Comparison of ENCODE assay signal across 28 cellular contexts in genomic region chr9:21519855-21520434, GRCh38. TPM values are rescaled to one million over a fixed set of nuclear protein-coding genes. Genes with fewer than 3 reads are reported as not detected.
"Had no signal": no experiment of that assay in that cellular context is flagged by ENCODE, and none has a peak within 500 bp of the region (broad histone marks: within the 10 kb centered on the region; RNA-seq: fewer than 3 reads in every experiment).

No MANE protein-coding gene starts in this region.

- H3K36me3 ChIP-seq: adrenal gland, SJSA1 had no signal

- H3K4me3 Mint-ChIP-seq: activated CD4-positive, alpha-beta T cell treated with anti-CD3 and anti-CD28 coated beads, Interleukin-2, amount 10 ng/mL, durations not matched to agents 24 days and 14 days; activated CD8-positive, alpha-beta T cell treated with anti-CD3 and anti-CD28 coated beads for 36 hours; activated T-cell treated with anti-CD3 and anti-CD28 coated beads, Interleukin-2, amount 50 U/mL, for 72 hours; activated T-helper 17 cell treated with anti-CD3 and anti-CD28 coated beads, Interleukin-2, amount 50 U/mL, for 72 hours; T-helper 1 cell treated with Interleukin-12 subunit alpha and Interleukin-12 subunit beta and Interleukin-4 antibody, amounts not matched to agents 30 μg/mL and 1 μg/mL, for 36 hours; T-helper 2 cell treated with Interferon-gamma antibody and Interleukin-4, amounts not matched to agents 5 μg/mL and 100 μg/mL, for 36 hours had no signal

- H3K4me3 ChIP-seq: adrenal gland, body of pancreas, PC-9, SJSA1 had no signal

- H3K9me3 Mint-ChIP-seq: activated CD4-positive, alpha-beta T cell treated with anti-CD3 and anti-CD28 coated beads, Interleukin-2, amount 10 ng/mL, durations not matched to agents 24 days and 14 days; activated T-helper 17 cell treated with anti-CD3 and anti-CD28 coated beads, Interleukin-2, amount 50 U/mL, for 72 hours; T-helper 1 cell treated with Interleukin-12 subunit alpha and Interleukin-12 subunit beta and Interleukin-4 antibody, amounts not matched to agents 30 μg/mL and 1 μg/mL, for 36 hours; T-helper 2 cell treated with Interferon-gamma antibody and Interleukin-4, amounts not matched to agents 5 μg/mL and 100 μg/mL, for 36 hours had no signal

- H3K4me1 ChIP-seq: adrenal gland, body of pancreas, SJSA1 had no signal

- DNase-seq: activated CD4-positive, alpha-beta T cell treated with anti-CD3 and anti-CD28 coated beads, Interleukin-2, amount 10 ng/mL, durations not matched to agents 24 days and 14 days; activated CD4-positive, alpha-beta T cell treated with anti-CD3 and anti-CD28 coated beads, Interleukin-2, amount 50 U/mL, for 4 hours; activated CD8-positive, alpha-beta T cell treated with anti-CD3 and anti-CD28 coated beads for 36 hours; activated effector memory CD4-positive, alpha-beta T cell treated with anti-CD3 and anti-CD28 coated beads, Interleukin-2, amount 50 U/mL, for 16 hours; activated naive CD4-positive, alpha-beta T cell; activated T-cell treated with anti-CD3 and anti-CD28 coated beads, Interleukin-2, amount 50 U/mL, for 1 hour; activated T-cell treated with anti-CD3 and anti-CD28 coated beads, Interleukin-2, amount 50 U/mL, for 72 hours; adrenal gland; body of pancreas; caudate nucleus; cerebellar nuclear complex; NCI-H1105; NCI-H1436; NCI-H1694 treated with DMSO at 0.1 percent for 48 hours; NCI-H2029; NCI-H510A; NCI-H526; NCI-H748 treated with DMSO at 0.1 percent for 48 hours; NK-92 treated with Interleukin-12 subunit alpha and Interleukin-12 subunit beta, amount 100 ng/mL, for 24 hours; PC-9; SHP77 treated with DMSO at 0.1 percent for 48 hours; SK-N-SH had no signal

- H3K4me1 Mint-ChIP-seq: activated CD4-positive, alpha-beta T cell treated with anti-CD3 and anti-CD28 coated beads, Interleukin-2, amount 10 ng/mL, durations not matched to agents 24 days and 14 days; activated T-helper 17 cell treated with anti-CD3 and anti-CD28 coated beads, Interleukin-2, amount 50 U/mL, for 72 hours had no signal

- H3K27me3 ChIP-seq: adrenal gland, body of pancreas, SJSA1 had no signal

- H3K9me3 ChIP-seq: adrenal gland, body of pancreas, SJSA1, SK-N-SH had no signal

- H3K27ac Mint-ChIP-seq: activated CD4-positive, alpha-beta T cell treated with anti-CD3 and anti-CD28 coated beads, Interleukin-2, amount 10 ng/mL, durations not matched to agents 24 days and 14 days; activated CD8-positive, alpha-beta T cell treated with anti-CD3 and anti-CD28 coated beads for 36 hours; activated T-cell treated with anti-CD3 and anti-CD28 coated beads, Interleukin-2, amount 50 U/mL, for 72 hours; activated T-helper 17 cell treated with anti-CD3 and anti-CD28 coated beads, Interleukin-2, amount 50 U/mL, for 72 hours; T-helper 1 cell treated with Interleukin-12 subunit alpha and Interleukin-12 subunit beta and Interleukin-4 antibody, amounts not matched to agents 30 μg/mL and 1 μg/mL, for 36 hours; T-helper 2 cell treated with Interferon-gamma antibody and Interleukin-4, amounts not matched to agents 5 μg/mL and 100 μg/mL, for 36 hours had no signal

- H3K27ac ChIP-seq: adrenal gland, body of pancreas, PC-9, SJSA1 had no signal

- H3K27me3 Mint-ChIP-seq: activated CD8-positive, alpha-beta T cell treated with anti-CD3 and anti-CD28 coated beads for 36 hours had no signal

RNA-seq across cellular contexts. Expression of gene IFNE, which starts 37.8 kb away (rescaled TPM):
- total RNA-seq: activated CD4-positive, alpha-beta T cell treated with anti-CD3 and anti-CD28 coated beads, Interleukin-2, amount 10 ng/mL, durations not matched to agents 24 days and 14 days; activated CD8-positive, alpha-beta memory T cell treated with anti-CD3 and anti-CD28 coated beads for 36 hours; activated CD8-positive, alpha-beta T cell treated with anti-CD3 and anti-CD28 coated beads for 36 hours; activated naive CD4-positive, alpha-beta T cell treated with anti-CD3 and anti-CD28 coated beads, Interleukin-2, amount 50 U/mL, for 72 hours; activated T-cell treated with anti-CD3 and anti-CD28 coated beads, Interleukin-2, amount 50 U/mL, for 72 hours; activated T-helper 17 cell treated with anti-CD3 and anti-CD28 coated beads, Interleukin-2, amount 50 U/mL, for 72 hours; adrenal gland had no signal
